8 cellular contexts compared by ENCODE assay signal in genomic region chr13:113836917-113837553, GRCh38. TPM values are rescaled to one million over a fixed set of nuclear protein-coding genes. Genes with fewer than 3 reads are reported as not detected.
A peak's percentile ranks its signal among the peaks of the same experiment; 100 is the strongest.
DNase-seq lines count a peak whose midpoint lies in the region; ATAC-seq, FAIRE-seq and TF ChIP-seq lines count a peak whose summit lies in the region.

No MANE protein-coding gene starts in this region.

- BruUV-seq in Panc1 (replicated peaks; lab: Mats Ljungman, UMichigan): no TSS peak

- TF ChIP-seq EP300 in esophagus muscularis mucosa (IDR thresholded peaks at IDR 0.05) (peak; percentile 24), ovary (IDR thresholded peaks at IDR 0.05) (no peak)

- no peaks in the 10 kb centered on the region for H3K27me3 Mint-ChIP-seq in T-helper 1 cell treated with Interleukin-12 subunit alpha and Interleukin-12 subunit beta and Interleukin-4 antibody, amounts not matched to agents 30 μg/mL and 1 μg/mL, for 36 hours (ENCODE audit: low read depth)

- POLR2A ChIA-PET in Panc1 (lab: Charles Lee): no interaction called here

- no peaks in the 10 kb centered on the region for H3K9me3 Mint-ChIP-seq in T-helper 1 cell treated with Interleukin-12 subunit alpha and Interleukin-12 subunit beta and Interleukin-4 antibody, amounts not matched to agents 30 μg/mL and 1 μg/mL, for 36 hours

- H3K27me3 ChIP-seq in Panc1 (ENCODE audit: control insufficient read depth, insufficient read depth, low read length) (no peaks in the 10 kb centered on the region), esophagus muscularis mucosa (no peaks in the 10 kb centered on the region), ovary (no peaks in the 10 kb centered on the region), small intestine (ENCODE audit: control insufficient read depth in 2 of 2, insufficient read depth in 2 of 2, low read length in 2 of 2) (no peaks in the 10 kb centered on the region)

- H3K36me3 ChIP-seq in Panc1 (ENCODE audit: control insufficient read depth, insufficient read depth, low read length) (no peaks in the 10 kb centered on the region), esophagus muscularis mucosa (peaks cover 22 to 55% (median 38%) of the 10 kb centered on the region in 4 donors), ovary (no peaks in the 10 kb centered on the region), small intestine (ENCODE audit: control insufficient read depth in 2 of 2, insufficient read depth in 2 of 2, low read length in 2 of 2) (peaks cover 0 to 4% of the 10 kb centered on the region in 2 donors)

- H3K4me3 ChIP-seq in Panc1 (ENCODE audit: low read depth in 2 of 2, low read length in 2 of 2) (peak overlapping the region in 1 of 2 experiments; percentile 16; a peak in 2 of 4 replicates), esophagus muscularis mucosa (peak overlapping the region; percentile 12 to 27 (median 22)), ovary (no peak overlapping the region), small intestine (ENCODE audit: low read depth in 1 of 2, low read length in 2 of 2) (no peak overlapping the region)

- peak; percentile 50 for ATAC-seq in Panc1
- ATAC-seq in GM21717 (IDR thresholded peaks at IDR 0.05; ENCODE audit: unreplicated experiment): no peak

- H3K9me3 ChIP-seq in Panc1 (ENCODE audit: control insufficient read depth, insufficient read depth, low read depth, low read length) (no peaks in the 10 kb centered on the region), esophagus muscularis mucosa (no peaks in the 10 kb centered on the region), ovary (no peaks in the 10 kb centered on the region), small intestine (ENCODE audit: control insufficient read depth, low read depth) (no peaks in the 10 kb centered on the region)

- no peak for FAIRE-seq in small intestine (lab: Jason Lieb, UNC)

- DNase-seq in T-helper 1 cell: no peak
- no peak for DNase-seq in Panc1 (ENCODE audit: low read depth, low spot score)
- no peak for DNase-seq in esophagus muscularis mucosa (ENCODE audit: extremely low spot score)
- DNase-seq in ovary: peak; percentile 65 to 76 (median 72)
- no peak for DNase-seq in stimulated activated CD4-positive, alpha-beta T cell treated with anti-CD3 and anti-CD28 coated beads, Interleukin-12 subunit alpha, Interleukin-12 subunit beta, amount 100 ng/mL, for 4 hours
- DNase-seq in small intestine: no peak

- H3K27ac Mint-ChIP-seq in T-helper 1 cell treated with Interleukin-12 subunit alpha and Interleukin-12 subunit beta and Interleukin-4 antibody, amounts not matched to agents 30 μg/mL and 1 μg/mL, for 36 hours: peak overlapping the region; percentile 65

- in situ Hi-C loops in Panc1 (cut with HindIII; ENCODE audit: low pct_unique_long_range_greater_than_20kb, low sequenced_read_pairs): no loop called here

- H3K4me1 Mint-ChIP-seq in T-helper 1 cell treated with Interleukin-12 subunit alpha and Interleukin-12 subunit beta and Interleukin-4 antibody, amounts not matched to agents 30 μg/mL and 1 μg/mL, for 36 hours (ENCODE audit: low read depth): peaks cover 14% of the 10 kb centered on the region

- 25% methylated on average over 18 of the region's 19 CpGs for WGBS in esophagus muscularis mucosa
- WGBS in ovary, 3 donors: 20 to 24% (median 22%) methylated on average over 17 to 19 of the region's 19 CpGs
- 45 to 55% (median 55%) methylated on average over 19 of the region's 19 CpGs for WGBS in small intestine, 3 donors

- H3K27ac ChIP-seq in Panc1 (ENCODE audit: low read length) (peak overlapping the region; percentile 88), esophagus muscularis mucosa (replicated peaks in 1 of 4) (peak overlapping the region; percentile 90 to 94 (median 92)), ovary (peak overlapping the region; percentile 52 to 86), small intestine (ENCODE audit: low read depth in 1 of 2, low read length in 1 of 2) (peak overlapping the region in 1 of 2 donors; percentile 38)

- TF ChIP-seq POLR2A in esophagus muscularis mucosa (IDR thresholded peaks at IDR 0.05; ENCODE audit: low read depth) (no peak), ovary (IDR thresholded peaks at IDR 0.05) (no peak)

- CTCF ChIA-PET in Panc1 (lab: Charles Lee): no interaction called here

- no peaks in the 10 kb centered on the region for H3K36me3 Mint-ChIP-seq in T-helper 1 cell treated with Interleukin-12 subunit alpha and Interleukin-12 subunit beta and Interleukin-4 antibody, amounts not matched to agents 30 μg/mL and 1 μg/mL, for 36 hours (ENCODE audit: low read depth)

- intact Hi-C loops in Panc1 (cut with micrococcal nuclease; ENCODE audit: unreplicated experiment) (no loop called here), esophagus muscularis mucosa (cut with DNase I) (no loop called here), ovary (cut with DNase I) (no loop called here)

- H3K4me3 Mint-ChIP-seq in T-helper 1 cell treated with Interleukin-12 subunit alpha and Interleukin-12 subunit beta and Interleukin-4 antibody, amounts not matched to agents 30 μg/mL and 1 μg/mL, for 36 hours: no peak overlapping the region

- H3K4me1 ChIP-seq in Panc1 (ENCODE audit: control insufficient read depth, insufficient read depth, low read length) (peaks cover 49% of the 10 kb centered on the region), esophagus muscularis mucosa (peaks cover 46 to 82% (median 70%) of the 10 kb centered on the region in 4 donors), ovary (ENCODE audit: insufficient read depth) (peaks cover 24% of the 10 kb centered on the region), small intestine (ENCODE audit: control insufficient read depth in 2 of 2, insufficient read depth in 1 of 2, low read depth in 1 of 2, low read length in 1 of 2) (peaks cover 4 to 11% of the 10 kb centered on the region in 2 donors)

- no peak for TF ChIP-seq CTCF in Panc1 (IDR thresholded peaks at IDR 0.05)
- no peak for TF ChIP-seq CTCF in esophagus muscularis mucosa (IDR thresholded peaks at IDR 0.05)
- TF ChIP-seq CTCF in ovary (IDR thresholded peaks at IDR 0.05): no peak

RNA-seq across cellular contexts. Expression of gene GAS6, which starts 26.8 kb away (rescaled TPM):
- total RNA-seq in Panc1 (2021; ENCODE audit: unreplicated experiment) (28.1 TPM), esophagus muscularis mucosa (100 to 1,000 TPM; 241 to 459 (median 346) TPM), ovary (100 to 1,000 TPM in 6 of 7 donors, 10 to 100 TPM in 1; 98.3 to 336 (median 143) TPM)
- polyA plus RNA-seq in Panc1 (2012; ENCODE audit: insufficient read length): 27.9 TPM
- polyA plus RNA-seq in ovary (100 to 1,000 TPM in 1 of 2 donors, 10 to 100 TPM in 1; 44.9 to 183 TPM), small intestine (100 to 1,000 TPM in 2 of 3 donors, 10 to 100 TPM in 1; 69.2 to 136 (median 103) TPM)

Comparison
In these comparisons a context has a peak if more than half of its experiments do, and no peak if none do; other contexts are left out.
1. DNase-seq: peak in ovary (5 of 5); none in T-helper 1 cell (0 of 5), Panc1 (single experiment), esophagus muscularis mucosa (single experiment), stimulated activated CD4-positive, alpha-beta T cell treated with anti-CD3 and anti-CD28 coated beads, Interleukin-12 subunit alpha, Interleukin-12 subunit beta, amount 100 ng/mL, for 4 hours (single experiment) and small intestine (single experiment).
2. H3K4me3 ChIP-seq: peak in esophagus muscularis mucosa (4 of 4); none in ovary (single experiment) and small intestine (0 of 2).